8 cellular contexts compared by ENCODE assay signal in genomic region chr10:86688398-86688921, GRCh38. TPM values are rescaled to one million over a fixed set of nuclear protein-coding genes. Genes with fewer than 3 reads are reported as not detected.
DNase-seq lines count a peak whose midpoint lies in the region; ATAC-seq and TF ChIP-seq lines count a peak whose summit lies in the region.

No MANE protein-coding gene starts in this region.

- H3K27me3 ChIP-seq in endodermal cell (ENCODE audit: control insufficient read depth, insufficient read depth, low read length, poor library complexity, severe bottlenecking): no peaks in the 10 kb centered on the region

- H3K9ac ChIP-seq in endodermal cell (ENCODE audit: extremely low read depth, low read length, poor library complexity, severe bottlenecking): no peak overlapping the region

- H3K4me3 ChIP-seq in endodermal cell (ENCODE audit: low read length): no peak overlapping the region

- H3K27ac Mint-ChIP-seq in activated CD4-positive, alpha-beta memory T cell treated with anti-CD3 and anti-CD28 coated beads, Interleukin-2, amount 10 ng/mL, durations not matched to agents 7 days and 5 days: no peak overlapping the region
- no peak overlapping the region for H3K27ac Mint-ChIP-seq in endodermal cell

- H3K27ac ChIP-seq in endodermal cell (ENCODE audit: low read depth, low read length): no peak overlapping the region

- peak; percentile 53 for DNase-seq in AG09319 (ENCODE audit: extremely low read depth, low read depth)
- DNase-seq in NCI-H526 treated with DMSO at 0.1 percent for 48 hours (lab: John Stamatoyannopoulos, UW): peak; percentile 35
- peak; percentile 64 for DNase-seq in activated CD4-positive, alpha-beta memory T cell treated with anti-CD3 and anti-CD28 coated beads, Interleukin-2, amount 10 ng/mL, durations not matched to agents 7 days and 5 days
- DNase-seq in endodermal cell: peak; percentile 89
- DNase-seq in mucosa of gallbladder (ENCODE audit: low spot score): peak; percentile 64
- DNase-seq in stimulated activated naive CD8-positive, alpha-beta T cell treated with anti-CD3 and anti-CD28 coated beads, Interleukin-15, Interleukin-2, amounts not matched to agents 100 U/mL and 50 U/mL, for 24 hours: peak; percentile 42

- peak; percentile 80 for ATAC-seq in GM18858 (IDR thresholded peaks at IDR 0.05; ENCODE audit: unreplicated experiment)
- ATAC-seq in HG03060 (IDR thresholded peaks at IDR 0.05; ENCODE audit: low read depth, unreplicated experiment): peak; percentile 67
- peak; percentile 78 for ATAC-seq in stimulated activated naive CD8-positive, alpha-beta T cell treated with anti-CD3 and anti-CD28 coated beads, Interleukin-15, Interleukin-2, amounts not matched to agents 100 U/mL and 50 U/mL, for 24 hours

- H3K9me3 Mint-ChIP-seq in activated CD4-positive, alpha-beta memory T cell treated with anti-CD3 and anti-CD28 coated beads, Interleukin-2, amount 10 ng/mL, durations not matched to agents 7 days and 5 days: no peaks in the 10 kb centered on the region
- H3K9me3 Mint-ChIP-seq in endodermal cell: no peaks in the 10 kb centered on the region

- H3K4me3 Mint-ChIP-seq in activated CD4-positive, alpha-beta memory T cell treated with anti-CD3 and anti-CD28 coated beads, Interleukin-2, amount 10 ng/mL, durations not matched to agents 7 days and 5 days: no peak overlapping the region
- no peak overlapping the region for H3K4me3 Mint-ChIP-seq in endodermal cell

- 53% methylated on average over 7 to 8 of the region's 8 CpGs for WGBS in endodermal cell (ENCODE audit: insufficient coverage in 1 of 2, insufficient read length in 1 of 2), 2 experiments

- no peaks in the 10 kb centered on the region for H3K36me3 Mint-ChIP-seq in activated CD4-positive, alpha-beta memory T cell treated with anti-CD3 and anti-CD28 coated beads, Interleukin-2, amount 10 ng/mL, durations not matched to agents 7 days and 5 days (ENCODE audit: low read depth)
- no peaks in the 10 kb centered on the region for H3K36me3 Mint-ChIP-seq in endodermal cell (ENCODE audit: low read depth)

- no peaks in the 10 kb centered on the region for H3K36me3 ChIP-seq in endodermal cell (ENCODE audit: control insufficient read depth, insufficient read depth, low read length)

- peaks cover 5% of the 10 kb centered on the region for H3K4me1 Mint-ChIP-seq in activated CD4-positive, alpha-beta memory T cell treated with anti-CD3 and anti-CD28 coated beads, Interleukin-2, amount 10 ng/mL, durations not matched to agents 7 days and 5 days
- peaks cover 7% of the 10 kb centered on the region for H3K4me1 Mint-ChIP-seq in endodermal cell

- no peaks in the 10 kb centered on the region for H3K4me1 ChIP-seq in endodermal cell (ENCODE audit: control insufficient read depth, insufficient read depth, low read length)

- CTCF ChIA-PET in activated CD4-positive, alpha-beta memory T cell treated with anti-CD3 and anti-CD28 coated beads, Interleukin-2, amount 10 ng/mL, durations not matched to agents 7 days and 5 days (lab: Charles Lee): interaction anchor here (0.8 to 1.9 kb wide), 7 partner anchors 15 to 272 kb away, joined by 3 to 11 read pairs (median 4); no protein-coding TSS in a partner anchor

- H3K27me3 Mint-ChIP-seq in activated CD4-positive, alpha-beta memory T cell treated with anti-CD3 and anti-CD28 coated beads, Interleukin-2, amount 10 ng/mL, durations not matched to agents 7 days and 5 days: no peaks in the 10 kb centered on the region
- H3K27me3 Mint-ChIP-seq in endodermal cell (ENCODE audit: insufficient read depth): no peaks in the 10 kb centered on the region

- TF ChIP-seq CTCF in AG09319 (IDR thresholded peaks at IDR 0.05; ENCODE audit: low read depth, low read length) (peak; percentile 78), endodermal cell (conservative IDR thresholded peaks at IDR 0.05) (peak; percentile 91)

- POLR2A ChIA-PET in activated CD4-positive, alpha-beta memory T cell treated with anti-CD3 and anti-CD28 coated beads, Interleukin-2, amount 10 ng/mL, durations not matched to agents 7 days and 5 days (lab: Charles Lee): no interaction called here

- no peaks in the 10 kb centered on the region for H3K9me3 ChIP-seq in endodermal cell (ENCODE audit: control insufficient read depth, low read length)

RNA-seq across cellular contexts. Expression of gene LDB3, which starts 20.1 kb away (rescaled TPM):
- total RNA-seq in activated CD4-positive, alpha-beta memory T cell treated with anti-CD3 and anti-CD28 coated beads, Interleukin-2, amount 10 ng/mL, durations not matched to agents 7 days and 5 days: under 1 TPM; 0.05 to 0.10 TPM
- total RNA-seq in endodermal cell (under 1 TPM; 0.11 to 0.35 TPM), mucosa of gallbladder (4.9 TPM)
- 1.00 TPM for polyA plus RNA-seq in endodermal cell (2013, experiment 1 of 2)
- polyA plus RNA-seq in endodermal cell (2013, experiment 2 of 2): 1.3 TPM

RNA-seq across cellular contexts. Expression of gene OPN4, which starts 34.1 kb away (rescaled TPM):
- total RNA-seq in activated CD4-positive, alpha-beta memory T cell treated with anti-CD3 and anti-CD28 coated beads, Interleukin-2, amount 10 ng/mL, durations not matched to agents 7 days and 5 days: not detected
- total RNA-seq in endodermal cell (not detected), mucosa of gallbladder (not detected)
- not detected for polyA plus RNA-seq in endodermal cell (2013, experiment 1 of 2)
- not detected for polyA plus RNA-seq in endodermal cell (2013, experiment 2 of 2)

Comparison
In these comparisons a context has a peak if more than half of its experiments do, and no peak if none do; other contexts are left out.
1. DNase-seq: peak in every context shown above with its lines; median percentile 89 in endodermal cell; 64 in activated CD4-positive, alpha-beta memory T cell treated with anti-CD3 and anti-CD28 coated beads, Interleukin-2, amount 10 ng/mL, durations not matched to agents 7 days and 5 days; 64 in mucosa of gallbladder; 53 in AG09319; 42 in stimulated activated naive CD8-positive, alpha-beta T cell treated with anti-CD3 and anti-CD28 coated beads, Interleukin-15, Interleukin-2, amounts not matched to agents 100 U/mL and 50 U/mL, for 24 hours; 35 in NCI-H526 treated with DMSO at 0.1 percent for 48 hours.